12 cellular contexts compared by ENCODE assay signal in genomic region chr11:32118025-32118974, GRCh38. TPM values are rescaled to one million over a fixed set of nuclear protein-coding genes. Genes with fewer than 3 reads are reported as not detected.
DNase-seq lines count a peak whose midpoint lies in the region; ATAC-seq, FAIRE-seq and TF ChIP-seq lines count a peak whose summit lies in the region.
"Had no signal": no experiment of that assay in that cellular context is flagged by ENCODE, and none has a peak within 500 bp of the region (broad histone marks: within the 10 kb centered on the region; RNA-seq: fewer than 3 reads in every experiment).

No MANE protein-coding gene starts in this region.

- POLR2A ChIA-PET in HCT116 (lab: Charles Lee) = interaction anchor here (0.6 kb wide), 1 partner anchor 22 kb away, joined by 3 read pairs; no protein-coding TSS in a partner anchor
- POLR2A ChIA-PET in endothelial cell of umbilical vein (lab: Charles Lee) = no interaction called here

- H3K27me3 ChIP-seq in HCT116 (ENCODE audit: insufficient read depth, low read length) (no peaks in the 10 kb centered on the region), endothelial cell of umbilical vein (ENCODE audit: control insufficient read depth in 2 of 2, insufficient read depth in 2 of 2, low read length in 2 of 2) (peaks cover 9 to 18% of the 10 kb centered on the region in 2 experiments)

- no peaks in the 10 kb centered on the region for H3K9me3 ChIP-seq in HCT116 (ENCODE audit: control insufficient read depth in 1 of 2, insufficient read depth in 1 of 2, low read depth in 1 of 2, low read length in 2 of 2)
- H3K9me3 ChIP-seq in endothelial cell of umbilical vein (replicated peaks; ENCODE audit: control insufficient read depth, insufficient read depth, low read length) = no peaks in the 10 kb centered on the region

- intact Hi-C loops in HCT116 (cut with micrococcal nuclease) (no loop called here), endothelial cell of umbilical vein (cut with micrococcal nuclease) (no loop called here)

- FAIRE-seq in endothelial cell of umbilical vein (lab: Jason Lieb, UNC) = no peak

- H3K79me2 ChIP-seq in HCT116 (ENCODE audit: insufficient read depth, low read length) = no peaks in the 10 kb centered on the region
- H3K79me2 ChIP-seq in endothelial cell of umbilical vein (ENCODE audit: control insufficient read depth, insufficient read depth, low read length) = no peaks in the 10 kb centered on the region

- H3K9ac ChIP-seq in HCT116 (ENCODE audit: low read length) = peak overlapping the region; percentile 59
- H3K9ac ChIP-seq in endothelial cell of umbilical vein (replicated peaks; ENCODE audit: extremely low read depth, insufficient read depth, low read length) = no peak overlapping the region

- BruUV-seq in HCT116 (replicated peaks; lab: Mats Ljungman, UMichigan) (TSS peak; percentile 95), endothelial cell of umbilical vein (replicated peaks; lab: Mats Ljungman, UMichigan) (no TSS peak)

- 0 out of 2 replicates have a peak, but pooled peaks have one; percentile 11 for TF ChIP-seq RAD21 in HCT116 (IDR thresholded peaks at IDR 0.05; ENCODE audit: low read depth)

- H3K36me3 ChIP-seq in HCT116 (ENCODE audit: control insufficient read depth in 1 of 2, insufficient read depth in 2 of 2, low read length in 2 of 2) (no peaks in the 10 kb centered on the region), endothelial cell of umbilical vein (ENCODE audit: control insufficient read depth in 2 of 2, extremely low read depth in 1 of 2, insufficient read depth in 2 of 2, low read length in 2 of 2) (no peaks in the 10 kb centered on the region)

- DNase-seq in HCT116 (ENCODE audit: low read depth, low spot score) (peak; percentile 77), RKO (ENCODE audit: low spot score) (peak; percentile 51), endothelial cell of umbilical vein (ENCODE audit: low read depth, low spot score) (no peak), renal cortical epithelial cell (ENCODE audit: low read depth) (peak; percentile 59), NCI-H2196 treated with DMSO at 0.1 percent for 48 hours (lab: John Stamatoyannopoulos, UW; ENCODE audit: unreplicated experiment) (no peak)
- DNase-seq in effector CD8-positive, alpha-beta T cell (lab: John Stamatoyannopoulos, UW) = no peak
- DNase-seq: amniotic stem cell; effector memory CD8-positive, alpha-beta T cell; NCI-H2171; substantia nigra had no signal

- H3K27ac ChIP-seq in HCT116 (ENCODE audit: low read depth, low read length) (peak overlapping the region; percentile 77), endothelial cell of umbilical vein (ENCODE audit: insufficient read depth, low read depth, low read length) (no peak overlapping the region)

- H3K9me1 ChIP-seq in endothelial cell of umbilical vein (replicated peaks; ENCODE audit: control insufficient read depth, extremely low read depth, insufficient read depth, low read length) = no peaks in the 10 kb centered on the region

- H3K4me1 ChIP-seq in HCT116 (ENCODE audit: control insufficient read depth in 1 of 2, insufficient read depth in 2 of 2, low read length in 2 of 2) (peaks cover 11 to 27% of the 10 kb centered on the region in 2 experiments), endothelial cell of umbilical vein (ENCODE audit: control insufficient read depth, extremely low read depth, insufficient read depth, low read length) (no peaks in the 10 kb centered on the region)

- TF ChIP-seq CTCF in HCT116 (IDR thresholded peaks at IDR 0.05 in 2 of 3, conservative IDR thresholded peaks at IDR 0.05 in 1 of 3; ENCODE audit: borderline replicate concordance in 1 of 3, insufficient read depth in 1 of 3, low read depth in 2 of 3, low read length in 2 of 3) (no peak), endothelial cell of umbilical vein (IDR thresholded peaks at IDR 0.05; ENCODE audit: extremely low read depth in 1 of 2, insufficient read depth in 1 of 2, low read depth in 1 of 2, low read length in 2 of 2) (no peak)

- dilution Hi-C loops in endothelial cell of umbilical vein (cut with MboI; ENCODE audit: extremely low pct_ligation_motif_present, low sequenced_read_pairs) = no loop called here

- peak overlapping the region; percentile 25 to 54 for H3K4me3 ChIP-seq in HCT116 (replicated peaks in 1 of 2; ENCODE audit: low read depth in 1 of 2, low read length in 2 of 2)
- no peak overlapping the region for H3K4me3 ChIP-seq in endothelial cell of umbilical vein (replicated peaks in 1 of 3; ENCODE audit: insufficient read depth in 1 of 3, low read depth in 1 of 3, low read length in 3 of 3)
- H3K4me3 ChIP-seq: GM23338 had no signal

- H4K20me1 ChIP-seq in HCT116 (ENCODE audit: insufficient read depth) = no peaks in the 10 kb centered on the region
- H4K20me1 ChIP-seq in endothelial cell of umbilical vein (replicated peaks; ENCODE audit: control insufficient read depth, extremely low read depth, insufficient read depth, low read length) = no peaks in the 10 kb centered on the region

- ATAC-seq in HCT116 = peak; percentile 87
- no peak for ATAC-seq in HG02588 (IDR thresholded peaks at IDR 0.05; ENCODE audit: unreplicated experiment)
- ATAC-seq: effector memory CD8-positive, alpha-beta T cell; GM23338 had no signal

- H2AFZ ChIP-seq in HCT116 (ENCODE audit: low read depth, low read length, poor library complexity, severe bottlenecking) (peak overlapping the region; percentile 47), endothelial cell of umbilical vein (ENCODE audit: low read depth, low read length) (no peak overlapping the region)
- H2AFZ ChIP-seq: GM23338 had no signal

- no peaks in the 10 kb centered on the region for H3K9me2 ChIP-seq in HCT116 (ENCODE audit: insufficient read depth)

- RAD21 ChIA-PET in HCT116 (lab: Charles Lee; ENCODE audit: low non-redundant PET in 1 of 2, low total read pairs in 2 of 2, uncharacterized antibody in 2 of 2, unreplicated experiment in 2 of 2) = no interaction called here

- H3K4me2 ChIP-seq in HCT116 (ENCODE audit: low read length) = peak overlapping the region; percentile 76
- no peak overlapping the region for H3K4me2 ChIP-seq in endothelial cell of umbilical vein (ENCODE audit: insufficient read depth, low read length)
- H3K4me2 ChIP-seq: GM23338 had no signal

- CTCF ChIA-PET in HCT116 (lab: Charles Lee) (no interaction called here), endothelial cell of umbilical vein (lab: Charles Lee) (no interaction called here)

- TF ChIP-seq POLR2A in HCT116 (IDR thresholded peaks at IDR 0.05; ENCODE audit: borderline replicate concordance, extremely low read depth, insufficient read depth, insufficient read length) (no peak), endothelial cell of umbilical vein (IDR thresholded peaks at IDR 0.05; ENCODE audit: low read depth, low read length) (no peak)

TF ChIP-seq in HCT116, 20 proteins besides CTCF, POLR2A, EP300 and RAD21 (continues in another document):
- TF ChIP-seq EZH2 (IDR thresholded peaks at IDR 0.05) (no peak), ZBTB33 (IDR thresholded peaks at IDR 0.05; ENCODE audit: extremely low read depth, insufficient replicate concordance, low read length) (no peak), CEBPB (IDR thresholded peaks at IDR 0.05; ENCODE audit: low read depth) (peak; percentile 83), TCF7L2 (IDR thresholded peaks at IDR 0.05; ENCODE audit: borderline replicate concordance, extremely low read depth, insufficient read depth, insufficient read length) (no peak)

TF ChIP-seq in endothelial cell of umbilical vein, 7 proteins besides CTCF, POLR2A, EP300 and RAD21:
- TF ChIP-seq MYC (IDR thresholded peaks at IDR 0.05; ENCODE audit: low read depth, low read length) (no peak), FOS (IDR thresholded peaks at IDR 0.05; ENCODE audit: borderline replicate concordance, insufficient read depth, low read length) (peak; percentile 79)

RNA-seq across cellular contexts. Expression of gene RCN1, which starts 27.4 kb away (rescaled TPM):
- total RNA-seq in HCT116 (2021; ENCODE audit: unreplicated experiment) (99.8 TPM), endothelial cell of umbilical vein (254 and 285 TPM in 2 replicates), renal cortical epithelial cell (245 and 372 TPM in 2 replicates)
- 101 and 108 TPM in 2 replicates for polyA plus RNA-seq in HCT116 (2012)
- 168 and 174 TPM in 2 replicates for polyA plus RNA-seq in endothelial cell of umbilical vein
- polyA plus RNA-seq in endothelial cell of umbilical vein (2011; cell fraction: cytosol; rRNA removed) = 197 and 204 TPM in 2 replicates
- 205 and 279 TPM in 2 replicates for polyA plus RNA-seq in endothelial cell of umbilical vein (2011; cell fraction: nucleus; rRNA removed)
- polyA plus RNA-seq in endothelial cell of umbilical vein (2012) = 300 and 324 TPM in 2 replicates
- polyA minus RNA-seq in endothelial cell of umbilical vein = 149 and 152 TPM in 2 replicates
- 104 TPM for polyA minus RNA-seq in endothelial cell of umbilical vein (2011; cell fraction: cytosol; rRNA and poly(A)+ RNA removed)
- 105 and 133 TPM in 2 replicates for polyA minus RNA-seq in endothelial cell of umbilical vein (2011; cell fraction: nucleus; rRNA and poly(A)+ RNA removed)

Comparison
In these comparisons a context has a peak if more than half of its experiments do, and no peak if none do; other contexts are left out.
1. DNase-seq: peak in HCT116 (single experiment), RKO (single experiment) and renal cortical epithelial cell (single experiment); none in endothelial cell of umbilical vein (single experiment), NCI-H2196 treated with DMSO at 0.1 percent for 48 hours (single experiment) and effector CD8-positive, alpha-beta T cell (single experiment).
2. H3K4me3 ChIP-seq: peak in HCT116 (2 of 2); none in endothelial cell of umbilical vein (0 of 3).